ENCODE assay signal across 7 cellular contexts in the genomic region with DNA sequence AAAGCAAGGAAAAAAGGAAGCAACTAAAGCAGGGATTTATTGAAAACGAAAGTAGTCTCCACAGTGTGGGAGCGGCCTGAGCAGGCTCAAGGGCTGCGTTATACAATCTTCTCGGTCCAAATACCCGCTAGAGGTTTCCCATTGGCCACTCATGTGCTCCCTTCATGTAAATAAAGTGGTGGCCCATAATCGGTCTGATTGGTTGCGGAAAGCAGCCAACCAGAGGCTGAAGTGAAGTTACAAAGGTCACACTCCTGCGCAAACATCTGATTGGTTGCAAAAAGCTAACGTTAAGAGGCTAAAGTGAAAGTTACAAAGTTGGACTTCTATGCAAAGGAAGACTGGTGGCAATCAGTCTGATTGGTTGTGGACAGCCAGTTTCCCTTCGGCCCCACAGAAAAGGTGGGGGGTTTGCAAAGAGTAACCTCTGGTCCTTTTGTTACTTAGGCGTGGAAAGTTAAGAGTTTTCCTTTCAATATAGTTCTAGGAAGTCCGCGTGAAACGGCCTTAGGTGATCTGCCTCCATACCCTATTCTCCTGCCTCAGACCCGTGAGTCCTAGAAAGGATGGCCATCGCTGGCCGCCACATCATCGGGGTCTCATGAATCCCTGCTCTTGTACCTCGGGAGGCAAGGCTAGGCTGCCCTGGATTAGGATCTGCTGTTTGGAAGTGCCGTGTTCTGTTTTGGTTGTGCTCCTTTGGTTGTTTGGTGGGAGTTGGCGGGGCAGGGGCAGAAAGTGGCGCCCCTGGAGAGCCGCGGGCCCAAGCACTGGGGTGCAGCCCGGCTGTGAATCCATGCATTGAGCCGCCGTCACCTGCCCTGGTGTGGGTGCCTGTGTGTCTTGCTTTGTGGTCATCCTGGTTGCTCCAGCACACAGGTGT.
DNase-seq lines count a peak whose midpoint lies in the region; ATAC-seq and TF ChIP-seq lines count a peak whose summit lies in the region.

No MANE protein-coding gene starts in this region.

- no peak for TF ChIP-seq POLR2A in lower leg skin (IDR thresholded peaks at IDR 0.05)

- POLR2A ChIA-PET in T-cell (lab: Charles Lee), result interaction anchor here in 1 of 2 donors (1.5 kb wide), 1 partner anchor 147 kb away, joined by 5 read pairs; a partner anchor contains a TSS

- H3K4me3 ChIP-seq in lower leg skin (ENCODE audit: low read depth, poor library complexity, severe bottlenecking), result peak overlapping the region; percentile 39

- ATAC-seq in GM19023 (IDR thresholded peaks at IDR 0.05; ENCODE audit: unreplicated experiment), result peak; percentile 77
- peak; percentile 93 for ATAC-seq in HG03378 (IDR thresholded peaks at IDR 0.05; ENCODE audit: unreplicated experiment)
- peak; percentile 81 to 87 (median 82) for ATAC-seq in T-cell (replicated peaks in 1 of 4)

- H3K27me3 Mint-ChIP-seq in T-cell (no peaks in the 10 kb centered on the region), brain (peaks cover 4% of the 10 kb centered on the region)

- H3K27ac Mint-ChIP-seq in T-cell (peak overlapping the region; percentile 95 to 97), brain (no peak overlapping the region)

- TF ChIP-seq CTCF in brain (conservative IDR thresholded peaks at IDR 0.05) (no peak), lower leg skin (IDR thresholded peaks at IDR 0.05) (no peak)

- CTCF ChIA-PET in T-cell (lab: Charles Lee), result interaction anchor here in 1 of 2 donors (0.5 to 1.2 kb wide), 2 partner anchors 21 to 343 kb away, joined by 4 to 5 read pairs; no protein-coding TSS in a partner anchor

- H3K9me3 Mint-ChIP-seq in T-cell (no peaks in the 10 kb centered on the region), brain (peaks cover 6 to 23% (median 13%) of the 10 kb centered on the region in 5 experiments)

- intact Hi-C loops in lower leg skin (cut with DNase I; ENCODE audit: low total_unique reads), result no loop called here

- peak; percentile 33 to 83 (median 60) for DNase-seq in T-cell
- DNase-seq in lower leg skin (ENCODE audit: low spot score in 2 of 2), result peak in 1 of 2 donors; percentile 46
- peak; percentile 16 to 28 for DNase-seq in stimulated activated CD8-positive, alpha-beta memory T cell treated with anti-CD3 and anti-CD28 coated beads, Interleukin-7, amount 100 ng/mL, for 48 hours (ENCODE audit: extremely low read depth in 1 of 2, low read depth in 1 of 2)
- DNase-seq in cerebellar cortex (ENCODE audit: low spot score), result no peak

- WGBS in lower leg skin, 2 donors, result 81 to 85% methylated on average over 27 of the region's 27 CpGs

- H3K36me3 Mint-ChIP-seq in T-cell (no peaks in the 10 kb centered on the region), brain (peaks cover 8% of the 10 kb centered on the region)

- H3K4me3 Mint-ChIP-seq in T-cell (peak overlapping the region; percentile 95 to 100 (median 99)), brain (peak overlapping the region in 3 of 5 experiments; percentile 78 to 79 (median 79))

- H3K4me1 Mint-ChIP-seq in T-cell (peaks cover 26 to 31% (median 27%) of the 10 kb centered on the region in 3 donors), brain (peaks cover 21% of the 10 kb centered on the region)

Comparison
In these comparisons a context has a peak if more than half of its experiments do, and no peak if none do; other contexts are left out.
1. H3K27ac Mint-ChIP-seq: peak in T-cell (2 of 2); none in brain (0 of 5).
2. Peak in every context shown above with its lines, with median percentiles within 50 percentile points of each other: ATAC-seq.